18 cellular contexts compared by ENCODE assay signal in genomic region chr18:58694720-58695468, GRCh38. TPM values are rescaled to one million over a fixed set of nuclear protein-coding genes. Genes with fewer than 3 reads are reported as not detected.
A peak's percentile ranks its signal among the peaks of the same experiment; 100 is the strongest.
DNase-seq lines count a peak whose midpoint lies in the region; ATAC-seq and TF ChIP-seq lines count a peak whose summit lies in the region.
"Had no signal": no experiment of that assay in that cellular context is flagged by ENCODE, and none has a peak within 500 bp of the region (broad histone marks: within the 10 kb centered on the region; RNA-seq: fewer than 3 reads in every experiment).

No MANE protein-coding gene starts in this region.

- H3K56ac ChIP-seq in mesendoderm (ENCODE audit: low read length): no peak overlapping the region

- H3K27ac Mint-ChIP-seq in activated T-cell treated with anti-CD3 and anti-CD28 coated beads, Interleukin-2, amount 50 U/mL, for 24 hours: peak overlapping the region; percentile 90
- peak overlapping the region; percentile 76 for H3K27ac Mint-ChIP-seq in activated T-helper 1 cell treated with anti-CD3 and anti-CD28 coated beads, Interleukin-12 subunit alpha, Interleukin-12 subunit beta, Interleukin-2, Interleukin-4 antibody, amounts not matched to agents 30 ng/mL and 10 ng/mL and 1 ng/mL, durations not matched to agents 14 hours and 24 hours and 36 hours

- H3K36me3 ChIP-seq in HEK293 (ENCODE audit: control insufficient read depth in 2 of 2, insufficient read depth in 1 of 2, low read length in 2 of 2) (peaks cover 11 to 19% of the 10 kb centered on the region in 2 experiments), mesendoderm (ENCODE audit: control insufficient read depth, insufficient read depth, low read length) (no peaks in the 10 kb centered on the region), smooth muscle cell (ENCODE audit: low read depth) (peaks cover 8% of the 10 kb centered on the region)

- H3K79me2 ChIP-seq in mesendoderm (ENCODE audit: control insufficient read depth, insufficient read depth, low read length) (peaks cover 2% of the 10 kb centered on the region), smooth muscle cell (ENCODE audit: low read depth) (peaks cover 21% of the 10 kb centered on the region)

- no peak for ATAC-seq in HG02798 (IDR thresholded peaks at IDR 0.05; ENCODE audit: poor library complexity, unreplicated experiment)

- intact Hi-C loops in activated T-helper 1 cell treated with anti-CD3 and anti-CD28 coated beads, Interleukin-12 subunit alpha, Interleukin-12 subunit beta, Interleukin-2, Interleukin-4 antibody, amounts not matched to agents 30 ng/mL and 10 ng/mL and 1 ng/mL, durations not matched to agents 14 hours and 24 hours and 36 hours (cut with micrococcal nuclease): loop anchor here (5.0 kb wide), 2 partner anchors 47 to 67 kb away; no protein-coding TSS in a partner anchor

- POLR2A ChIA-PET in HEK293 (lab: Yijun Ruan, JAX): no interaction called here

- H3K4me2 ChIP-seq in mesendoderm (ENCODE audit: low read length) (no peak overlapping the region), smooth muscle cell (no peak overlapping the region)

- no peak overlapping the region for H3K4me3 ChIP-seq in HEK293 (ENCODE audit: low read depth, low read length)
- no peak overlapping the region for H3K4me3 ChIP-seq in mesendoderm (ENCODE audit: low read length)
- no peak overlapping the region for H3K4me3 ChIP-seq in smooth muscle cell
- H3K4me3 ChIP-seq: left ventricle myocardium inferior had no signal

- CTCF ChIA-PET in HEK293 (lab: Yijun Ruan, JAX): no interaction called here

- WGBS in mesendoderm (ENCODE audit: extremely low coverage, insufficient coverage, low lambda C conversion rate): no CpG with 5 or more reads among the region's 8 CpGs
- WGBS in smooth muscle cell (ENCODE audit: low lambda C conversion rate): 87% methylated on average over 8 of the region's 8 CpGs

- no peaks in the 10 kb centered on the region for H3K9me3 ChIP-seq in HEK293 (ENCODE audit: control insufficient read depth, insufficient read depth, low read depth, low read length)
- no peaks in the 10 kb centered on the region for H3K9me3 ChIP-seq in smooth muscle cell (replicated peaks; ENCODE audit: low read depth)
- H3K9me3 ChIP-seq: left ventricle myocardium inferior had no signal

- H3K4me1 ChIP-seq in HEK293 (ENCODE audit: control insufficient read depth, insufficient read depth, low read length): peaks cover 11% of the 10 kb centered on the region
- H3K4me1 ChIP-seq in mesendoderm (ENCODE audit: control insufficient read depth, low read depth, low read length): peaks cover 4% of the 10 kb centered on the region
- no peaks in the 10 kb centered on the region for H3K4me1 ChIP-seq in smooth muscle cell (ENCODE audit: low read depth)

- no peak overlapping the region for H3K27ac ChIP-seq in HEK293 (ENCODE audit: extremely low read depth, low read depth, low read length)
- no peak overlapping the region for H3K27ac ChIP-seq in mesendoderm (ENCODE audit: low read depth, low read length)
- H3K27ac ChIP-seq in smooth muscle cell (ENCODE audit: low read depth): no peak overlapping the region
- H3K27ac ChIP-seq: left ventricle myocardium inferior had no signal

- H3K23ac ChIP-seq in mesendoderm (ENCODE audit: low read length): no peak overlapping the region

- no peak overlapping the region for H3K9ac ChIP-seq in mesendoderm (ENCODE audit: low read length)
- no peak overlapping the region for H3K9ac ChIP-seq in smooth muscle cell (ENCODE audit: low read depth)

- peaks cover 15% of the 10 kb centered on the region for H3K79me1 ChIP-seq in mesendoderm (ENCODE audit: low read length)

- peaks cover 85% of the 10 kb centered on the region for H4K20me1 ChIP-seq in smooth muscle cell (ENCODE audit: low read depth)

- no peak for TF ChIP-seq CTCF in HEK293 (tag by site-specific recombination; IDR thresholded peaks at IDR 0.05)
- no peak for TF ChIP-seq CTCF in smooth muscle cell (IDR thresholded peaks at IDR 0.05; ENCODE audit: borderline replicate concordance, insufficient read depth, poor library complexity, severe bottlenecking)

- peaks cover 48% of the 10 kb centered on the region for H3K36me3 Mint-ChIP-seq in activated T-cell treated with anti-CD3 and anti-CD28 coated beads, Interleukin-2, amount 50 U/mL, for 24 hours (ENCODE audit: low read depth)
- peaks cover 36% of the 10 kb centered on the region for H3K36me3 Mint-ChIP-seq in activated T-helper 1 cell treated with anti-CD3 and anti-CD28 coated beads, Interleukin-12 subunit alpha, Interleukin-12 subunit beta, Interleukin-2, Interleukin-4 antibody, amounts not matched to agents 30 ng/mL and 10 ng/mL and 1 ng/mL, durations not matched to agents 14 hours and 24 hours and 36 hours (ENCODE audit: low read depth)

- no peak overlapping the region for H2AK5ac ChIP-seq in mesendoderm (ENCODE audit: low read length)

- peaks cover 3% of the 10 kb centered on the region for H3K9me3 Mint-ChIP-seq in activated T-cell treated with anti-CD3 and anti-CD28 coated beads, Interleukin-2, amount 50 U/mL, for 24 hours
- no peaks in the 10 kb centered on the region for H3K9me3 Mint-ChIP-seq in activated T-helper 1 cell treated with anti-CD3 and anti-CD28 coated beads, Interleukin-12 subunit alpha, Interleukin-12 subunit beta, Interleukin-2, Interleukin-4 antibody, amounts not matched to agents 30 ng/mL and 10 ng/mL and 1 ng/mL, durations not matched to agents 14 hours and 24 hours and 36 hours

- H2BK15ac ChIP-seq in mesendoderm (replicated peaks; ENCODE audit: low read depth): no peak overlapping the region

- H4K8ac ChIP-seq in mesendoderm (ENCODE audit: low read depth, low read length): no peak overlapping the region

- H2BK120ac ChIP-seq in mesendoderm (ENCODE audit: low read depth, low read length): no peak overlapping the region

- no peak overlapping the region for H2AFZ ChIP-seq in smooth muscle cell (ENCODE audit: low read depth)

- no peaks in the 10 kb centered on the region for H3F3A ChIP-seq in smooth muscle cell (ENCODE audit: low read depth)

- H4K5ac ChIP-seq in mesendoderm (ENCODE audit: low read length): no peak overlapping the region

- H3K4me3 Mint-ChIP-seq in activated T-cell treated with anti-CD3 and anti-CD28 coated beads, Interleukin-2, amount 50 U/mL, for 24 hours: no peak overlapping the region
- H3K4me3 Mint-ChIP-seq in activated T-helper 1 cell treated with anti-CD3 and anti-CD28 coated beads, Interleukin-12 subunit alpha, Interleukin-12 subunit beta, Interleukin-2, Interleukin-4 antibody, amounts not matched to agents 30 ng/mL and 10 ng/mL and 1 ng/mL, durations not matched to agents 14 hours and 24 hours and 36 hours: peak overlapping the region; percentile 23

- H3K27me3 ChIP-seq in mesendoderm (ENCODE audit: insufficient read depth, low read length, poor library complexity) (no peaks in the 10 kb centered on the region), smooth muscle cell (ENCODE audit: low read depth) (no peaks in the 10 kb centered on the region)

- H3K18ac ChIP-seq in mesendoderm (ENCODE audit: low read length): no peak overlapping the region

- DNase-seq in activated T-cell treated with anti-CD3 and anti-CD28 coated beads, Interleukin-2, amount 50 U/mL, for 24 hours: no peak
- no peak for DNase-seq in activated T-cell treated with anti-CD3 and anti-CD28 coated beads, Interleukin-2, amount 50 U/mL, for 1 hour
- DNase-seq in activated T-helper 1 cell treated with anti-CD3 and anti-CD28 coated beads, Interleukin-12 subunit alpha, Interleukin-12 subunit beta, Interleukin-2, Interleukin-4 antibody, amounts not matched to agents 30 ng/mL and 10 ng/mL and 1 ng/mL, durations not matched to agents 14 hours and 24 hours and 36 hours (ENCODE audit: low spot score): no peak
- peak; percentile 88 for DNase-seq in mesendoderm
- DNase-seq in smooth muscle cell (lab: John Stamatoyannopoulos, UW; ENCODE audit: unreplicated experiment): no peak
- no peak for DNase-seq in anterior cingulate cortex (lab: John Stamatoyannopoulos, UW)
- DNase-seq: activated CD4-positive, alpha-beta T cell treated with anti-CD3 and anti-CD28 coated beads, Interleukin-2, amount 50 U/mL, for 1 hour; C1 segment of cervical spinal cord; DMS153; HCEC 1CT; head of caudate nucleus; left ventricle myocardium inferior; MV-4-11; NCI-H2029; occipital lobe; stimulated activated CD4-positive, alpha-beta T cell treated with anti-CD3 and anti-CD28 coated beads, Interleukin-12 subunit alpha, Interleukin-12 subunit beta, amount 100 ng/mL, for 4 hours had no signal

- H2BK5ac ChIP-seq in mesendoderm (ENCODE audit: low read length): no peak overlapping the region

- H3K4ac ChIP-seq in mesendoderm (ENCODE audit: low read depth, low read length): no peak overlapping the region

- H3K27me3 Mint-ChIP-seq in activated T-cell treated with anti-CD3 and anti-CD28 coated beads, Interleukin-2, amount 50 U/mL, for 24 hours: no peaks in the 10 kb centered on the region
- no peaks in the 10 kb centered on the region for H3K27me3 Mint-ChIP-seq in activated T-helper 1 cell treated with anti-CD3 and anti-CD28 coated beads, Interleukin-12 subunit alpha, Interleukin-12 subunit beta, Interleukin-2, Interleukin-4 antibody, amounts not matched to agents 30 ng/mL and 10 ng/mL and 1 ng/mL, durations not matched to agents 14 hours and 24 hours and 36 hours (ENCODE audit: insufficient read depth)

- peaks cover 70% of the 10 kb centered on the region for H3K4me1 Mint-ChIP-seq in activated T-cell treated with anti-CD3 and anti-CD28 coated beads, Interleukin-2, amount 50 U/mL, for 24 hours (ENCODE audit: low read depth)
- H3K4me1 Mint-ChIP-seq in activated T-helper 1 cell treated with anti-CD3 and anti-CD28 coated beads, Interleukin-12 subunit alpha, Interleukin-12 subunit beta, Interleukin-2, Interleukin-4 antibody, amounts not matched to agents 30 ng/mL and 10 ng/mL and 1 ng/mL, durations not matched to agents 14 hours and 24 hours and 36 hours (ENCODE audit: low read depth): peaks cover 69% of the 10 kb centered on the region

TF ChIP-seq in HEK293, 187 proteins besides CTCF, POLR2A, EP300 and RAD21 (continues in another document):
- TF ChIP-seq ZFHX2 (tag by site-specific recombination; conservative IDR thresholded peaks at IDR 0.05) (peak; percentile 86), ZNF366 (tag by site-specific recombination; conservative IDR thresholded peaks at IDR 0.05) (no peak), ZNF596 (tag by site-specific recombination; IDR thresholded peaks at IDR 0.05) (no peak)

RNA-seq across cellular contexts. Expression of gene MALT1, which starts 23.6 kb away (rescaled TPM):
- 32.4 and 34.1 TPM in 2 replicates for total RNA-seq in activated T-helper 1 cell treated with anti-CD3 and anti-CD28 coated beads, Interleukin-12 subunit alpha, Interleukin-12 subunit beta, Interleukin-2, Interleukin-4 antibody, amounts not matched to agents 30 ng/mL and 10 ng/mL and 1 ng/mL, durations not matched to agents 14 hours and 24 hours and 36 hours
- polyA plus RNA-seq in mesendoderm (2013, experiment 1 of 2): 17.6 TPM
- 17.7 TPM for polyA plus RNA-seq in mesendoderm (2013, experiment 2 of 2)
- total RNA-seq in smooth muscle cell: 39.2 and 42.2 TPM in 2 replicates
- 12.4 and 12.9 TPM in 2 replicates for polyA plus RNA-seq in smooth muscle cell
